Comparison of ENCODE assay signal across 12 cellular contexts in the genomic region with DNA sequence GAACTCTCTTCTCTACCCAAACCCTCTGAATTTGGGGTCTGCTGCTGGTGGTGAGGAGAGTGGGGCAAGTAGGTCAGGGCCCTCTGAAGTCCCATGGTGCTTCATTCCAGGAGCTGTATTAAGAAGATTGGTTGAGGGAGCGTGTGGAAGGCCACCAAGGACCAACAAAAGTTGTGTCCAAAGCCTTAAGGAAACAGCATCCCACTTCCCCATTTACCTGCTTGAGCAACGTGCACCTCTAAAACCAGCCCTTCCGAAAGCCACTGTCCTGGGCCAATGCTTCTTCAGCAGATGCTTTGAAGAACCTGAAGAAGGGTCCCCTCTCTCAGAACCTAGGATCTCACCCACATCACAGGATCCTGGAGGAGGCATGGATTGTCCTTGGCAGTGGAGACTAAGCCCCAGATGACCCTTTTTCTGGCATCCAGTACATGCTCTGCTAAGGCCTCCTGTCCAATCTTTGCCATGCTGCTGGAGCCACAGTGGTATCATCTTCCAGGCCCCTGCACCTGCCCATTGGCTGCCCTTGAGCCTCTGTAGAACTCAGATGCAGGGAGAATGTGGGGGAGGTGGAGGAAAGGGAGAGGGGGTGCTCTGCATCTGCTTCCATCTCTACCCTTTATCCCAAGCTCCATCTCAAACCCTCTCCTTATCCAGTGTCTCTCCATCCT. TPM values are rescaled to one million over a fixed set of nuclear protein-coding genes. Genes with fewer than 3 reads are reported as not detected.
A peak's percentile ranks its signal among the peaks of the same experiment; 100 is the strongest.
DNase-seq lines count a peak whose midpoint lies in the region; ATAC-seq and TF ChIP-seq lines count a peak whose summit lies in the region.
"Had no signal": no experiment of that assay in that cellular context is flagged by ENCODE, and none has a peak within 500 bp of the region (broad histone marks: within the 10 kb centered on the region; RNA-seq: fewer than 3 reads in every experiment).

No MANE protein-coding gene starts in this region.

- H3K27me3 ChIP-seq in muscle layer of duodenum (ENCODE audit: low read depth, low read length) (no peaks in the 10 kb centered on the region), thymus (ENCODE audit: control insufficient read depth, insufficient read depth) (no peaks in the 10 kb centered on the region), PC-9 (ENCODE audit: insufficient read depth, low read depth) (no peaks in the 10 kb centered on the region)

- CTCF ChIA-PET in activated CD4-positive, alpha-beta T cell treated with anti-CD3 and anti-CD28 coated beads for 36 hours (lab: Charles Lee) = interaction anchor here (1.0 to 1.5 kb wide), 4 partner anchors 30 to 98 kb away, joined by 4 to 7 read pairs (median 4); no protein-coding TSS in a partner anchor
- CTCF ChIA-PET in PC-9 (lab: Charles Lee) = no interaction called here

- WGBS in thymus = 76% methylated on average over 3 of the region's 3 CpGs

- H3K27ac ChIP-seq in cingulate gyrus (ENCODE audit: low read depth, low read length) (peak overlapping the region; percentile 100), muscle layer of duodenum (ENCODE audit: low read length) (peak overlapping the region; percentile 70), thymus (ENCODE audit: low read depth) (peak overlapping the region; percentile 95), PC-9 (no peak overlapping the region)
- H3K27ac ChIP-seq: VCaP had no signal

- H3K4me1 Mint-ChIP-seq in activated CD4-positive, alpha-beta T cell treated with anti-CD3 and anti-CD28 coated beads for 36 hours = peaks cover 92% of the 10 kb centered on the region

- H3K4me1 ChIP-seq in muscle layer of duodenum (ENCODE audit: control insufficient read depth in 1 of 2, insufficient read depth in 2 of 2, low read length in 2 of 2) = peaks cover 73 to 85% of the 10 kb centered on the region in 2 donors
- H3K4me1 ChIP-seq in thymus (ENCODE audit: control insufficient read depth, insufficient read depth, low read length) = peaks cover 73% of the 10 kb centered on the region
- peaks cover 45% of the 10 kb centered on the region for H3K4me1 ChIP-seq in PC-9 (replicated peaks; ENCODE audit: insufficient read depth)

- H3K9me3 ChIP-seq in muscle layer of duodenum (ENCODE audit: control insufficient read depth in 1 of 2, low read length in 2 of 2) (no peaks in the 10 kb centered on the region), thymus (ENCODE audit: control insufficient read depth) (no peaks in the 10 kb centered on the region), PC-9 (ENCODE audit: insufficient read depth, low read depth) (no peaks in the 10 kb centered on the region)

- POLR2A ChIA-PET in activated CD4-positive, alpha-beta T cell treated with anti-CD3 and anti-CD28 coated beads for 36 hours (lab: Charles Lee) = no interaction called here
- POLR2A ChIA-PET in PC-9 (lab: Charles Lee; ENCODE audit: unreplicated experiment) = no interaction called here

- intact Hi-C loops in activated CD4-positive, alpha-beta T cell treated with anti-CD3 and anti-CD28 coated beads for 36 hours (cut with DNase I, micrococcal nuclease) = loop anchor here in 1 of 2 experiments (10.0 kb wide), 1 partner anchor 701 kb away; a partner anchor contains a TSS
- intact Hi-C loops in PC-9 (cut with micrococcal nuclease; ENCODE audit: unreplicated experiment) = no loop called here

- no peak overlapping the region for H2AFZ ChIP-seq in PC-9

- no peak for ATAC-seq in activated CD4-positive, alpha-beta T cell treated with anti-CD3 and anti-CD28 coated beads for 36 hours
- ATAC-seq in HG02588 (IDR thresholded peaks at IDR 0.05; ENCODE audit: unreplicated experiment) = no peak

- no TSS peak for BruUV-seq in PC-9 (replicated peaks; lab: Mats Ljungman, UMichigan)

- no peaks in the 10 kb centered on the region for H4K20me1 ChIP-seq in PC-9 (ENCODE audit: insufficient read depth)

- peak overlapping the region; percentile 24 for H3K27ac Mint-ChIP-seq in activated CD4-positive, alpha-beta T cell treated with anti-CD3 and anti-CD28 coated beads for 36 hours

- H3K4me3 ChIP-seq in muscle layer of duodenum (ENCODE audit: low read depth in 1 of 2, low read length in 2 of 2) = no peak overlapping the region
- H3K4me3 ChIP-seq in thymus (ENCODE audit: low read length) = no peak overlapping the region
- H3K4me3 ChIP-seq in PC-9 = no peak overlapping the region

- H3K9me2 ChIP-seq in PC-9 (ENCODE audit: insufficient read depth) = no peaks in the 10 kb centered on the region

- H3K4me2 ChIP-seq in PC-9 = no peak overlapping the region

- no peaks in the 10 kb centered on the region for H3K9me3 Mint-ChIP-seq in activated CD4-positive, alpha-beta T cell treated with anti-CD3 and anti-CD28 coated beads for 36 hours (ENCODE audit: low read depth)

- no peak for TF ChIP-seq CTCF in PC-9 (conservative IDR thresholded peaks at IDR 0.05)

- H3K36me3 ChIP-seq in muscle layer of duodenum (ENCODE audit: control insufficient read depth in 1 of 2, insufficient read depth in 2 of 2, low read length in 2 of 2) (no peaks in the 10 kb centered on the region), thymus (ENCODE audit: control insufficient read depth, insufficient read depth) (no peaks in the 10 kb centered on the region), PC-9 (ENCODE audit: low read depth) (no peaks in the 10 kb centered on the region)

- no peaks in the 10 kb centered on the region for H3K36me3 Mint-ChIP-seq in activated CD4-positive, alpha-beta T cell treated with anti-CD3 and anti-CD28 coated beads for 36 hours (ENCODE audit: low read depth)

- H3K79me2 ChIP-seq in PC-9 (ENCODE audit: low read depth) = no peaks in the 10 kb centered on the region

- H3K27me3 Mint-ChIP-seq in activated CD4-positive, alpha-beta T cell treated with anti-CD3 and anti-CD28 coated beads for 36 hours = no peaks in the 10 kb centered on the region

- no peak for DNase-seq in activated CD4-positive, alpha-beta T cell treated with anti-CD3 and anti-CD28 coated beads for 36 hours
- DNase-seq in activated CD4-positive, alpha-beta T cell treated with anti-CD3 and anti-CD28 coated beads for 48 hours = no peak
- DNase-seq in stimulated activated CD4-positive, alpha-beta T cell treated with anti-CD3 and anti-CD28 coated beads, Interleukin-1b, Interleukin-23, amount 100 ng/mL, for 48 hours = no peak
- DNase-seq in PC-9 = no peak
- DNase-seq: activated effector memory CD4-positive, alpha-beta T cell treated with Interleukin-2 at 50 U/mL for 16 hours; EL; NCI-H1694 had no signal

- no peak overlapping the region for H3K4me3 Mint-ChIP-seq in activated CD4-positive, alpha-beta T cell treated with anti-CD3 and anti-CD28 coated beads for 36 hours

- H3F3A ChIP-seq in PC-9 (ENCODE audit: insufficient read depth, low read depth) = peaks cover 9% of the 10 kb centered on the region

RNA-seq across cellular contexts. Expression of a gene that starts 5.8 kb away (rescaled TPM):
- 1 to 10 TPM; 5.2 to 5.4 TPM for total RNA-seq in activated CD4-positive, alpha-beta T cell treated with anti-CD3 and anti-CD28 coated beads for 36 hours
- 3.2 TPM for polyA plus RNA-seq in thymus
- total RNA-seq in PC-9 (2021) = 9.3 and 10.7 TPM in 2 replicates

RNA-seq across cellular contexts. Expression of a gene that starts 15.5 kb away (rescaled TPM):
- total RNA-seq in activated CD4-positive, alpha-beta T cell treated with anti-CD3 and anti-CD28 coated beads for 36 hours = 10 to 100 TPM; 81.7 to 89.6 TPM
- polyA plus RNA-seq in thymus = 126 TPM
- 56.8 and 61.8 TPM in 2 replicates for total RNA-seq in PC-9 (2021)

RNA-seq across cellular contexts. Expression of a gene that starts 34.1 kb away (rescaled TPM):
- total RNA-seq in activated CD4-positive, alpha-beta T cell treated with anti-CD3 and anti-CD28 coated beads for 36 hours = 100 to 1,000 TPM in 1 of 2 experiments, 10 to 100 TPM in 1; 88.3 to 104 TPM
- polyA plus RNA-seq in thymus = 38.3 TPM
- 45.8 and 51.5 TPM in 2 replicates for total RNA-seq in PC-9 (2021)

RNA-seq across cellular contexts. Expression of a gene that starts 43.5 kb away (rescaled TPM):
- 10 to 100 TPM; 12.9 to 13.1 TPM for total RNA-seq in activated CD4-positive, alpha-beta T cell treated with anti-CD3 and anti-CD28 coated beads for 36 hours
- 14.3 TPM for polyA plus RNA-seq in thymus
- total RNA-seq in PC-9 (2021) = 11.4 and 13.9 TPM in 2 replicates

RNA-seq across cellular contexts. Expression of a gene that starts 52.0 kb away (rescaled TPM):
- 100 to 1,000 TPM in 1 of 2 experiments, 10 to 100 TPM in 1; 97.4 to 110 TPM for total RNA-seq in activated CD4-positive, alpha-beta T cell treated with anti-CD3 and anti-CD28 coated beads for 36 hours
- 49.5 TPM for polyA plus RNA-seq in thymus
- 67.1 and 67.2 TPM in 2 replicates for total RNA-seq in PC-9 (2021)
